In genomic region chr6:27019651-27020552, GRCh38 we compare ENCODE assay signal across 8 cellular contexts.
DNase-seq lines count a peak whose midpoint lies in the region; TF ChIP-seq lines count a peak whose summit lies in the region.

No MANE protein-coding gene starts in this region.

- in situ Hi-C loops in KBM-7 (cut with MboI; ENCODE audit: low pct_unique_long_range_greater_than_20kb, low sequenced_read_pairs) = no loop called here

- TF ChIP-seq POLR2A in GM19193 (IDR thresholded peaks at IDR 0.05; ENCODE audit: extremely low read depth, insufficient read depth, insufficient read length) = peak; percentile 87

- DNase-seq in AG08395 (ENCODE audit: low spot score) (peak; percentile 88), M059J (ENCODE audit: low read depth) (peak; percentile 97), T-helper 1 cell (peak in 3 of 5 donors; percentile 4 to 53 (median 22)), astrocyte of the hippocampus (ENCODE audit: low read depth, low spot score) (peak; percentile 91), hypothalamus (lab: John Stamatoyannopoulos, UW) (peak; percentile 35 to 87 (median 73)), pulmonary artery endothelial cell (ENCODE audit: low read depth, low spot score) (peak; percentile 30), KBM-7 (no peak)
